Comparison of ENCODE assay signal across 8 cellular contexts in genomic region chr1:31771891-31772668, GRCh38. TPM values are rescaled to one million over a fixed set of nuclear protein-coding genes. Genes with fewer than 3 reads are reported as not detected.
A peak's percentile ranks its signal among the peaks of the same experiment; 100 is the strongest.
DNase-seq lines count a peak whose midpoint lies in the region; ATAC-seq and TF ChIP-seq lines count a peak whose summit lies in the region.

No MANE protein-coding gene starts in this region.

- peak overlapping the region; percentile 78 for H3K4me3 Mint-ChIP-seq in T-helper 1 cell treated with Interleukin-12 subunit alpha and Interleukin-12 subunit beta and Interleukin-4 antibody, amounts not matched to agents 30 μg/mL and 1 μg/mL, for 36 hours

- H3K27me3 ChIP-seq in mesendoderm (ENCODE audit: insufficient read depth, low read length, poor library complexity) (peaks cover 15% of the 10 kb centered on the region), stomach smooth muscle (ENCODE audit: control insufficient read depth in 1 of 2, insufficient read depth in 2 of 2, low read length in 2 of 2) (peaks cover 39 to 48% of the 10 kb centered on the region in 2 donors)

- no peak overlapping the region for H2BK5ac ChIP-seq in mesendoderm (ENCODE audit: low read length)

- WGBS in mesendoderm (ENCODE audit: extremely low coverage, insufficient coverage, low lambda C conversion rate) = no CpG with 5 or more reads among the region's 68 CpGs

- peaks cover 77% of the 10 kb centered on the region for H3K27me3 Mint-ChIP-seq in T-helper 1 cell treated with Interleukin-12 subunit alpha and Interleukin-12 subunit beta and Interleukin-4 antibody, amounts not matched to agents 30 μg/mL and 1 μg/mL, for 36 hours (ENCODE audit: low read depth)

- H3K4me2 ChIP-seq in mesendoderm (ENCODE audit: low read length) = peak overlapping the region; percentile 42

- H3K4me1 Mint-ChIP-seq in T-helper 1 cell treated with Interleukin-12 subunit alpha and Interleukin-12 subunit beta and Interleukin-4 antibody, amounts not matched to agents 30 μg/mL and 1 μg/mL, for 36 hours (ENCODE audit: low read depth) = peaks cover 10% of the 10 kb centered on the region

- H3K27ac Mint-ChIP-seq in T-helper 1 cell treated with Interleukin-12 subunit alpha and Interleukin-12 subunit beta and Interleukin-4 antibody, amounts not matched to agents 30 μg/mL and 1 μg/mL, for 36 hours = no peak overlapping the region

- H3K18ac ChIP-seq in mesendoderm (ENCODE audit: low read length) = no peak overlapping the region

- no peaks in the 10 kb centered on the region for H3K79me1 ChIP-seq in mesendoderm (ENCODE audit: low read length)

- H3K23ac ChIP-seq in mesendoderm (ENCODE audit: low read length) = peak overlapping the region; percentile 4

- H2BK120ac ChIP-seq in mesendoderm (ENCODE audit: low read depth, low read length) = no peak overlapping the region

- ATAC-seq in GM18519 (IDR thresholded peaks at IDR 0.05; ENCODE audit: low FRiP score, unreplicated experiment) (no peak), HG03457 (IDR thresholded peaks at IDR 0.05; ENCODE audit: unreplicated experiment) (no peak), HG03280 (IDR thresholded peaks at IDR 0.05; ENCODE audit: unreplicated experiment) (no peak)

- no peak overlapping the region for H2BK15ac ChIP-seq in mesendoderm (replicated peaks; ENCODE audit: low read depth)

- H3K56ac ChIP-seq in mesendoderm (ENCODE audit: low read length) = peak overlapping the region; percentile 86

- no peaks in the 10 kb centered on the region for H3K9me3 ChIP-seq in stomach smooth muscle (ENCODE audit: control insufficient read depth in 2 of 2, low read length in 2 of 2)

- H3K27ac ChIP-seq in mesendoderm (ENCODE audit: low read depth, low read length) (no peak overlapping the region), stomach smooth muscle (ENCODE audit: low read length) (no peak overlapping the region)

- no peaks in the 10 kb centered on the region for H3K9me3 Mint-ChIP-seq in T-helper 1 cell treated with Interleukin-12 subunit alpha and Interleukin-12 subunit beta and Interleukin-4 antibody, amounts not matched to agents 30 μg/mL and 1 μg/mL, for 36 hours

- H2AK5ac ChIP-seq in mesendoderm (ENCODE audit: low read length) = no peak overlapping the region

- H3K79me2 ChIP-seq in mesendoderm (ENCODE audit: control insufficient read depth, insufficient read depth, low read length) = no peaks in the 10 kb centered on the region

- no peak overlapping the region for H4K5ac ChIP-seq in mesendoderm (ENCODE audit: low read length)

- DNase-seq in astrocyte of the cerebellum (ENCODE audit: low read depth) (no peak), mesendoderm (no peak), NCI-H510A treated with DMSO at 0.1 percent for 48 hours (lab: John Stamatoyannopoulos, UW) (no peak)

- in situ Hi-C loops in astrocyte of the cerebellum (cut with HindIII; ENCODE audit: low sequenced_read_pairs) = no loop called here

- H3K9ac ChIP-seq in mesendoderm (ENCODE audit: low read length) = peak overlapping the region; percentile 56
- no peak overlapping the region for H3K9ac ChIP-seq in stomach smooth muscle (ENCODE audit: low read length in 2 of 2)

- no peak for TF ChIP-seq CTCF in astrocyte of the cerebellum (IDR thresholded peaks at IDR 0.05; ENCODE audit: low read depth, low read length, missing control alignments)

- peaks cover 21% of the 10 kb centered on the region for H3K4me1 ChIP-seq in mesendoderm (ENCODE audit: control insufficient read depth, low read depth, low read length)
- peaks cover 22% of the 10 kb centered on the region for H3K4me1 ChIP-seq in stomach smooth muscle (ENCODE audit: control insufficient read depth, insufficient read depth, low read length)

- H3K4me3 ChIP-seq in astrocyte of the cerebellum (ENCODE audit: low read depth, low read length) (peak overlapping the region; percentile 2), mesendoderm (ENCODE audit: low read length) (no peak overlapping the region), stomach smooth muscle (ENCODE audit: low read length in 2 of 2) (peak overlapping the region; percentile 5 to 63)

- no peak overlapping the region for H4K8ac ChIP-seq in mesendoderm (ENCODE audit: low read depth, low read length)

- no peak overlapping the region for H3K4ac ChIP-seq in mesendoderm (ENCODE audit: low read depth, low read length)

- peaks cover 2% of the 10 kb centered on the region for H3K36me3 Mint-ChIP-seq in T-helper 1 cell treated with Interleukin-12 subunit alpha and Interleukin-12 subunit beta and Interleukin-4 antibody, amounts not matched to agents 30 μg/mL and 1 μg/mL, for 36 hours (ENCODE audit: low read depth)

- H3K36me3 ChIP-seq in mesendoderm (ENCODE audit: control insufficient read depth, insufficient read depth, low read length) = no peaks in the 10 kb centered on the region
- no peaks in the 10 kb centered on the region for H3K36me3 ChIP-seq in stomach smooth muscle (ENCODE audit: control insufficient read depth in 2 of 2, insufficient read depth in 2 of 2, low read length in 2 of 2)

RNA-seq across cellular contexts. Expression of gene ADGRB2, which starts 7.9 kb away (rescaled TPM):
- polyA plus RNA-seq in mesendoderm (2013, experiment 1 of 2) = 4.9 TPM
- 5.2 TPM for polyA plus RNA-seq in mesendoderm (2013, experiment 2 of 2)

RNA-seq across cellular contexts. Expression of gene SPOCD1, which starts 43.7 kb away (rescaled TPM):
- 0.37 TPM for polyA plus RNA-seq in mesendoderm (2013, experiment 1 of 2)
- polyA plus RNA-seq in mesendoderm (2013, experiment 2 of 2) = 0.35 TPM
